8 cellular contexts compared by ENCODE assay signal in genomic region chr9:77475641-77476473, GRCh38.
DNase-seq lines count a peak whose midpoint lies in the region; ATAC-seq and TF ChIP-seq lines count a peak whose summit lies in the region.

No MANE protein-coding gene starts in this region.

- 82 to 83% methylated on average over 9 of the region's 9 CpGs for WGBS in body of pancreas, 2 donors

- DNase-seq in AG09309 (ENCODE audit: low read depth) (peak; percentile 33), iris pigment epithelial cell (ENCODE audit: low read depth) (peak; percentile 66), upper lobe of right lung (no peak), body of pancreas (no peak), cerebellar cortex (ENCODE audit: low spot score) (no peak)
- peak; percentile 21 for DNase-seq in activated CD4-positive, alpha-beta T cell treated with anti-CD3 and anti-CD28 coated beads, Interleukin-2, amount 50 U/mL, for 1 hour

- no peak overlapping the region for H3K4me3 ChIP-seq in AG09309 (ENCODE audit: control insufficient read depth, low read depth, low read length)
- no peak overlapping the region for H3K4me3 ChIP-seq in upper lobe of right lung
- H3K4me3 ChIP-seq in body of pancreas = no peak overlapping the region

- H3K36me3 ChIP-seq in upper lobe of right lung = no peaks in the 10 kb centered on the region
- no peaks in the 10 kb centered on the region for H3K36me3 ChIP-seq in body of pancreas (replicated peaks in 1 of 2; ENCODE audit: insufficient read depth in 1 of 2, low read depth in 2 of 2)

- ATAC-seq in GM19351 (IDR thresholded peaks at IDR 0.05; ENCODE audit: unreplicated experiment) (peak; percentile 100), HG03342 (IDR thresholded peaks at IDR 0.05; ENCODE audit: unreplicated experiment) (peak; percentile 97), upper lobe of right lung (no peak), body of pancreas (no peak)

- no peak for TF ChIP-seq POLR2A in body of pancreas (IDR thresholded peaks at IDR 0.05)

- intact Hi-C loops in upper lobe of right lung (cut with DNase I) (no loop called here), body of pancreas (cut with DNase I) (no loop called here)

- H3K27ac ChIP-seq in upper lobe of right lung (no peak overlapping the region), body of pancreas (no peak overlapping the region)

- H3K4me1 ChIP-seq in upper lobe of right lung (no peaks in the 10 kb centered on the region), body of pancreas (no peaks in the 10 kb centered on the region)

- H3K9me3 ChIP-seq in upper lobe of right lung = no peaks in the 10 kb centered on the region
- H3K9me3 ChIP-seq in body of pancreas = peaks cover 0 to 9% (median 0%) of the 10 kb centered on the region in 3 donors

- H3K27me3 ChIP-seq in upper lobe of right lung (no peaks in the 10 kb centered on the region), body of pancreas (no peaks in the 10 kb centered on the region)

- TF ChIP-seq CTCF in AG09309 (IDR thresholded peaks at IDR 0.05; ENCODE audit: control insufficient read depth, insufficient read depth, low read depth, low read length, missing control alignments) (peak; percentile 3), upper lobe of right lung (IDR thresholded peaks at IDR 0.05) (no peak), body of pancreas (IDR thresholded peaks at IDR 0.05) (no peak)

Comparison
In these comparisons a context has a peak if more than half of its experiments do, and no peak if none do; other contexts are left out.
1. DNase-seq: peak in AG09309 (single experiment), activated CD4-positive, alpha-beta T cell treated with anti-CD3 and anti-CD28 coated beads, Interleukin-2, amount 50 U/mL, for 1 hour (single experiment) and iris pigment epithelial cell (single experiment); none in upper lobe of right lung (single experiment), body of pancreas (0 of 4) and cerebellar cortex (single experiment).
2. ATAC-seq: peak in GM19351 (single experiment) and HG03342 (single experiment); none in upper lobe of right lung (single experiment) and body of pancreas (single experiment).